ENCODE assay signal across 8 cellular contexts in the genomic region with DNA sequence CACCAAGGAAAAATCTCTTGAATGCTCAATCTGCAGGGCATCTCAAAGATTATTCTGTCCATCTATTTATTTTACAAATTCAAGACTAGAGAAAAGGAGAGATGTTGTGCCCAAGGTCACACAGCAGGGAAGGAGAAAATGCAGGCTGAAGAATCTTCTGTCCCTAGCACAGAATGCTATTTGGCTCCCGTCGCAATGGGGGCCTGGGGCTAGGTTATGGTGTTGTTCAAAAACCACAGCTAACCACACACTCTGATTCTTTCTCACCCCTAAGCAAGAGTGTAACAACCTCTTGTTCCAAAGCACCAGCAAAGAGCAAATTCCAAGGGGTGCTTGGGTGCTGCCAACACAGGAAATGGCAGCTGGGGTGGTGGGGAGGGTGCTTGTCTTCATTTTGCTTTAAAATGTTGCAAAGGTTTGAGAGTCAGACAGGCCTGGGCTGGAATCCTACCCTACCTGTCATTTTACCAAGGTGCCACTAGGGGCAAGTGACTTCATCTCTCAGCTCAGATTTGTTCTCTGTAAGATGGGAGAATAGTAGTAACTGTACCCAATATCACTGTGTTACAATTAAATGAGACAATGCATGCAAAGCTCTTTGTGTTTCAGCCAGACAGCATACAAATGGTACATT.
A peak's percentile ranks its signal among the peaks of the same experiment; 100 is the strongest.
DNase-seq lines count a peak whose midpoint lies in the region; ATAC-seq and TF ChIP-seq lines count a peak whose summit lies in the region.

No MANE protein-coding gene starts in this region.

- no peaks in the 10 kb centered on the region for H3K27me3 Mint-ChIP-seq in Caco-2 (ENCODE audit: insufficient read depth, unreplicated experiment)
- no peaks in the 10 kb centered on the region for H3K27me3 Mint-ChIP-seq in activated T-cell treated with anti-CD3 and anti-CD28 coated beads, Interleukin-2, amount 50 U/mL, for 4 hours (ENCODE audit: low read depth)

- no peak overlapping the region for H3K4me3 Mint-ChIP-seq in Caco-2 (ENCODE audit: unreplicated experiment)
- no peak overlapping the region for H3K4me3 Mint-ChIP-seq in activated T-cell treated with anti-CD3 and anti-CD28 coated beads, Interleukin-2, amount 50 U/mL, for 4 hours

- H3K27me3 ChIP-seq in Caco-2 (replicated peaks; ENCODE audit: control insufficient read depth, insufficient read depth, low read length): no peaks in the 10 kb centered on the region

- intact Hi-C loops in Caco-2 (cut with micrococcal nuclease; ENCODE audit: unreplicated experiment): no loop called here
- intact Hi-C loops in mucosa of descending colon (cut with DNase I, micrococcal nuclease): no loop called here

- DNase-seq in Caco-2: peak in 1 of 2 experiments; percentile 22
- DNase-seq in astrocyte of the cerebellum (ENCODE audit: low read depth): no peak
- no peak for DNase-seq in mucosa of descending colon
- DNase-seq in NCI-H128 (lab: John Stamatoyannopoulos, UW; ENCODE audit: unreplicated experiment): no peak
- DNase-seq in activated T-cell treated with anti-CD3 and anti-CD28 coated beads, Interleukin-2, amount 50 U/mL, for 4 hours: no peak

- ATAC-seq in GM19372 (IDR thresholded peaks at IDR 0.05; ENCODE audit: low read depth, unreplicated experiment) (peak; percentile 74), HG03354 (IDR thresholded peaks at IDR 0.05; ENCODE audit: poor library complexity, severe bottlenecking, unreplicated experiment) (peak; percentile 88), mucosa of descending colon (peak; percentile 52)
- ATAC-seq in activated CD4-positive, CD25-positive, alpha-beta regulatory T cell treated with anti-CD3 and anti-CD28 coated beads, Interleukin-2, amount 50 U/mL, for 24 hours: no peak
- no peak for ATAC-seq in activated T-cell treated with anti-CD3 and anti-CD28 coated beads, Interleukin-2, amount 50 U/mL, for 4 hours

- H3K4me3 ChIP-seq in Caco-2 (ENCODE audit: low read depth, low read length): no peak overlapping the region
- H3K4me3 ChIP-seq in astrocyte of the cerebellum (ENCODE audit: low read depth, low read length): no peak overlapping the region
- no peak overlapping the region for H3K4me3 ChIP-seq in mucosa of descending colon

- BruUV-seq in Caco-2 (replicated peaks; lab: Mats Ljungman, UMichigan): no TSS peak

- POLR2A ChIA-PET in Caco-2 (lab: Charles Lee): no interaction called here

- TF ChIP-seq CTCF in Caco-2 (IDR thresholded peaks at IDR 0.05; ENCODE audit: insufficient read depth in 1 of 2, low read depth in 1 of 2, low read length in 1 of 2, severe bottlenecking in 1 of 2, unreplicated experiment in 1 of 2) (peak; percentile 52 to 63), astrocyte of the cerebellum (IDR thresholded peaks at IDR 0.05; ENCODE audit: low read depth, low read length, missing control alignments) (peak; percentile 65), mucosa of descending colon (IDR thresholded peaks at IDR 0.05) (no peak)

- H3K36me3 ChIP-seq in Caco-2 (ENCODE audit: control insufficient read depth, insufficient read depth, low read length) (no peaks in the 10 kb centered on the region), mucosa of descending colon (ENCODE audit: low read depth) (no peaks in the 10 kb centered on the region)

- H3K9me3 ChIP-seq in Caco-2 (no peaks in the 10 kb centered on the region), mucosa of descending colon (no peaks in the 10 kb centered on the region)

- no peaks in the 10 kb centered on the region for H3K9me3 Mint-ChIP-seq in Caco-2 (ENCODE audit: unreplicated experiment)
- no peaks in the 10 kb centered on the region for H3K9me3 Mint-ChIP-seq in activated T-cell treated with anti-CD3 and anti-CD28 coated beads, Interleukin-2, amount 50 U/mL, for 4 hours

- H3K4me1 ChIP-seq in Caco-2 (peaks cover 19% of the 10 kb centered on the region), mucosa of descending colon (ENCODE audit: low read depth) (no peaks in the 10 kb centered on the region)

- CTCF ChIA-PET in Caco-2 (lab: Charles Lee): interaction anchor here (0.6 to 1.6 kb wide), 7 partner anchors 18 to 924 kb away, joined by 3 to 5 read pairs (median 3); no protein-coding TSS in a partner anchor

- H3K36me3 Mint-ChIP-seq in Caco-2 (ENCODE audit: insufficient read depth, unreplicated experiment): no peaks in the 10 kb centered on the region
- no peaks in the 10 kb centered on the region for H3K36me3 Mint-ChIP-seq in activated T-cell treated with anti-CD3 and anti-CD28 coated beads, Interleukin-2, amount 50 U/mL, for 4 hours (ENCODE audit: insufficient read depth)

- in situ Hi-C loops in astrocyte of the cerebellum (cut with HindIII; ENCODE audit: low sequenced_read_pairs): no loop called here

- H3K4me1 Mint-ChIP-seq in Caco-2 (ENCODE audit: low read depth, unreplicated experiment): peaks cover 14% of the 10 kb centered on the region
- no peaks in the 10 kb centered on the region for H3K4me1 Mint-ChIP-seq in activated T-cell treated with anti-CD3 and anti-CD28 coated beads, Interleukin-2, amount 50 U/mL, for 4 hours (ENCODE audit: low read depth)

- no peak overlapping the region for H3K27ac Mint-ChIP-seq in Caco-2 (ENCODE audit: unreplicated experiment)

Comparison
In these comparisons a context has a peak if more than half of its experiments do, and no peak if none do; other contexts are left out.
1. ATAC-seq: peak in GM19372 (single experiment), HG03354 (single experiment) and mucosa of descending colon (single experiment); none in activated CD4-positive, CD25-positive, alpha-beta regulatory T cell treated with anti-CD3 and anti-CD28 coated beads, Interleukin-2, amount 50 U/mL, for 24 hours (0 of 2) and activated T-cell treated with anti-CD3 and anti-CD28 coated beads, Interleukin-2, amount 50 U/mL, for 4 hours (0 of 2).